8 cellular contexts compared by ENCODE assay signal in genomic region chr1:101520302-101520701, GRCh38.
DNase-seq lines count a peak whose midpoint lies in the region; ATAC-seq, FAIRE-seq and TF ChIP-seq lines count a peak whose summit lies in the region.

No MANE protein-coding gene starts in this region.

- H3K27ac Mint-ChIP-seq in HFFc6 (no peak overlapping the region), T-helper 17 cell (no peak overlapping the region)

- no peak overlapping the region for H3K9ac ChIP-seq in MM.1S (ENCODE audit: low read length)

- H3K79me2 ChIP-seq in MM.1S (ENCODE audit: low read length), result no peaks in the 10 kb centered on the region

- H3K36me3 Mint-ChIP-seq in HFFc6 (ENCODE audit: low read depth), result no peaks in the 10 kb centered on the region
- peaks cover 3% of the 10 kb centered on the region for H3K36me3 Mint-ChIP-seq in T-helper 17 cell (ENCODE audit: low read depth)

- H3K27me3 Mint-ChIP-seq in HFFc6 (ENCODE audit: insufficient read depth) (peaks cover 2% of the 10 kb centered on the region; the same call in 1 of the 2 replicates), T-helper 17 cell (peaks cover 20% of the 10 kb centered on the region)

- no peaks in the 10 kb centered on the region for H3F3A ChIP-seq in MM.1S (ENCODE audit: insufficient read depth, low read length)

- TF ChIP-seq CTCF in HFFc6 (IDR thresholded peaks at IDR 0.05) (peak; percentile 86), MM.1S (IDR thresholded peaks at IDR 0.05; ENCODE audit: low read length) (peak; percentile 63), foreskin keratinocyte (conservative IDR thresholded peaks at IDR 0.05) (peak; percentile 82)

- no peak for TF ChIP-seq POLR2A in GM12892 (IDR thresholded peaks at IDR 0.05; ENCODE audit: low read depth, low read length)

- H3K27me3 ChIP-seq in MM.1S (replicated peaks; ENCODE audit: insufficient read depth, low read length) (no peaks in the 10 kb centered on the region), foreskin keratinocyte (no peaks in the 10 kb centered on the region)

- H4K20me1 ChIP-seq in MM.1S (ENCODE audit: insufficient read depth, low read length), result no peaks in the 10 kb centered on the region

- DNase-seq in CD1c-positive myeloid dendritic cell (ENCODE audit: extremely low spot score) (peak; percentile 33), GM12892 (ENCODE audit: insufficient read length) (peak; percentile 5), HFFc6 (peak; percentile 33), MM.1S (peak; percentile 22), T-helper 17 cell (no peak), foreskin keratinocyte (peak in 1 of 2 donors; percentile 40), retina (peak; percentile 53)
- DNase-seq in activated CD4-positive, CD25-positive, alpha-beta regulatory T cell treated with anti-CD3 and anti-CD28 coated beads, Interleukin-2, amount 50 U/mL, for 72 hours, result no peak

- H3K27ac ChIP-seq in MM.1S (ENCODE audit: low read length) (no peak overlapping the region), foreskin keratinocyte (no peak overlapping the region)

- FAIRE-seq in GM12892 (lab: Jason Lieb, UNC), result peak; percentile 92

- no peaks in the 10 kb centered on the region for H3K4me1 ChIP-seq in MM.1S (ENCODE audit: low read length)
- H3K4me1 ChIP-seq in foreskin keratinocyte, result no peaks in the 10 kb centered on the region

- H3K9me2 ChIP-seq in MM.1S (replicated peaks; ENCODE audit: insufficient read depth, low read length), result no peaks in the 10 kb centered on the region

- no peaks in the 10 kb centered on the region for H3K9me3 ChIP-seq in MM.1S (replicated peaks; ENCODE audit: insufficient read depth, low read length)
- peaks cover 5% of the 10 kb centered on the region for H3K9me3 ChIP-seq in T-helper 17 cell (ENCODE audit: control insufficient read depth, low read length, poor library complexity, severe bottlenecking)

- no peaks in the 10 kb centered on the region for H3K9me3 Mint-ChIP-seq in HFFc6

- no peak overlapping the region for H3K4me3 Mint-ChIP-seq in HFFc6
- no peak overlapping the region for H3K4me3 Mint-ChIP-seq in T-helper 17 cell

- no peak overlapping the region; the same call in 1 of the 2 replicates for H2AFZ ChIP-seq in MM.1S (ENCODE audit: low read length)

- H3K4me3 ChIP-seq in MM.1S (ENCODE audit: low read length), result no peak overlapping the region

- H3K4me2 ChIP-seq in MM.1S (ENCODE audit: low read depth, low read length), result no peak overlapping the region

- H3K36me3 ChIP-seq in MM.1S (replicated peaks; ENCODE audit: insufficient read depth, low read length), result no peaks in the 10 kb centered on the region

- no peaks in the 10 kb centered on the region for H3K4me1 Mint-ChIP-seq in HFFc6 (ENCODE audit: low read depth)
- peaks cover 7% of the 10 kb centered on the region for H3K4me1 Mint-ChIP-seq in T-helper 17 cell

- ATAC-seq in T-helper 17 cell, result peak; percentile 60
- ATAC-seq in foreskin keratinocyte, result peak; percentile 92

Comparison
In these comparisons a context has a peak if more than half of its experiments do, and no peak if none do; other contexts are left out.
1. DNase-seq: peak in CD1c-positive myeloid dendritic cell (single experiment), GM12892 (single experiment), HFFc6 (single experiment), MM.1S (single experiment) and retina (single experiment); none in T-helper 17 cell (0 of 3) and activated CD4-positive, CD25-positive, alpha-beta regulatory T cell treated with anti-CD3 and anti-CD28 coated beads, Interleukin-2, amount 50 U/mL, for 72 hours (single experiment).
2. Peak in every context shown above with its lines, with median percentiles within 50 percentile points of each other: CTCF ChIP-seq.